ENCODE assay signal across 8 cellular contexts in the genomic region with DNA sequence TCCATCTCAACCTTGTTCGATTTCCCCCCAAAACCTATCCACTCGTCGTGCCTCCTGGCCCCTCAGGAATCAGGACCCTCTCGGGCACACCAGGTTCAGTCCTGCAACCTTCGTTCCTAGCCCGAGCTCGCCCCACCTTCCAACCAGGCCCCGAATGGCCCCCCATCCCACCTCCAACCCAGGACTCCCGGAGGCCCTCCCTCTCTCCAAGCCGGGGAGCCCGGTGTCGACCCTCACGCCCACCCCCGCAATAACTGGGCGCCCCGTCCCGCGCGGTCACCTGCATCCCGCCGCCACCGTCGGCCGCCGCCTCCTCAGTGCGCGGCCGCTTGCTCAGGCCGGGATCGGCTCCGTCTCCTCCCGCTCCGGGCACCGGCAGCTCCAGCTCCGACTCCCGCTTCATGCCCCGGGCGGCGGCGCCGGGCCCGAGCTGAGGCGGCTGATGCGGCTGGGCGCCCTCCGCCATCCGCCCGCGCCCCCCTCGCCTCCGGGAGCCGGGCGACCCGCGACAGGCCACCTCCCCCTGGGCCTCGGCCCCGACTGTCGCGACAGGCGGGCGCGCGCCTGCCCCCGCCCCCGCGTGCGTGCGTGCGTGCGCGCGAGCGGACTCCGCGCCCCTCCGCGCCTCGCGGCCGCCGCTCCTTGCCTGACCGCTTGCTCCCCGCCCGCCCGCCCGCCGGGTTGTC. TPM values are rescaled to one million over a fixed set of nuclear protein-coding genes. Genes with fewer than 3 reads are reported as not detected.
DNase-seq lines count a peak whose midpoint lies in the region; ATAC-seq, FAIRE-seq and TF ChIP-seq lines count a peak whose summit lies in the region.

No MANE protein-coding gene starts in this region.

- peaks cover 2% of the 10 kb centered on the region for H3K36me3 Mint-ChIP-seq in activated CD8-positive, alpha-beta memory T cell treated with anti-CD3 and anti-CD28 coated beads, Interleukin-2, amount 10 ng/mL, durations not matched to agents 7 days and 5 days

- H3K4me3 Mint-ChIP-seq in activated CD8-positive, alpha-beta memory T cell treated with anti-CD3 and anti-CD28 coated beads, Interleukin-2, amount 10 ng/mL, durations not matched to agents 7 days and 5 days: peak overlapping the region; percentile 84

- no peak for TF ChIP-seq CTCF in astrocyte of the spinal cord (IDR thresholded peaks at IDR 0.05; ENCODE audit: low read depth, low read length)

- H3K9me3 Mint-ChIP-seq in activated CD8-positive, alpha-beta memory T cell treated with anti-CD3 and anti-CD28 coated beads, Interleukin-2, amount 10 ng/mL, durations not matched to agents 7 days and 5 days (ENCODE audit: low read depth): no peaks in the 10 kb centered on the region

- H3K4me3 ChIP-seq in astrocyte of the spinal cord (ENCODE audit: low read depth, low read length) (peak overlapping the region; percentile 70), iPS-20b (ENCODE audit: low read length) (peak overlapping the region; percentile 99), small intestine (ENCODE audit: low read depth in 1 of 2, low read length in 2 of 2) (peak overlapping the region; percentile 74 to 98)

- H3K9me3 ChIP-seq in iPS-20b (ENCODE audit: insufficient read depth, low read depth, low read length) (no peaks in the 10 kb centered on the region), small intestine (ENCODE audit: control insufficient read depth, low read depth) (no peaks in the 10 kb centered on the region)

- no peak for DNase-seq in activated CD8-positive, alpha-beta memory T cell treated with anti-CD3 and anti-CD28 coated beads, Interleukin-2, amount 10 ng/mL, durations not matched to agents 7 days and 5 days
- no peak for DNase-seq in activated CD8-positive, alpha-beta memory T cell treated with anti-CD3 and anti-CD28 coated beads for 24 hours
- DNase-seq in M059J (ENCODE audit: low read depth): peak; percentile 30
- DNase-seq in astrocyte of the spinal cord (ENCODE audit: low read depth, low spot score): peak; percentile 15
- peak; percentile 52 for DNase-seq in small intestine
- DNase-seq in DMS79 (lab: John Stamatoyannopoulos, UW): no peak

- H3K4me1 ChIP-seq in iPS-20b (ENCODE audit: insufficient read depth, low read length) (peaks cover 14% of the 10 kb centered on the region), small intestine (ENCODE audit: control insufficient read depth in 2 of 2, insufficient read depth in 1 of 2, low read depth in 1 of 2, low read length in 1 of 2) (peaks cover 0 to 2% of the 10 kb centered on the region in 2 donors)

- peak overlapping the region; percentile 88; the same call in 1 of the 2 replicates for H3K9ac ChIP-seq in iPS-20b (ENCODE audit: low read depth, low read length)

- H3K27me3 ChIP-seq in iPS-20b (ENCODE audit: insufficient read depth, low read length) (no peaks in the 10 kb centered on the region), small intestine (ENCODE audit: control insufficient read depth in 2 of 2, insufficient read depth in 2 of 2, low read length in 2 of 2) (no peaks in the 10 kb centered on the region)

- peaks cover 16% of the 10 kb centered on the region for H3K4me1 Mint-ChIP-seq in activated CD8-positive, alpha-beta memory T cell treated with anti-CD3 and anti-CD28 coated beads, Interleukin-2, amount 10 ng/mL, durations not matched to agents 7 days and 5 days

- H3K27ac Mint-ChIP-seq in activated CD8-positive, alpha-beta memory T cell treated with anti-CD3 and anti-CD28 coated beads, Interleukin-2, amount 10 ng/mL, durations not matched to agents 7 days and 5 days: peak overlapping the region; percentile 37

- H3K27ac ChIP-seq in iPS-20b (ENCODE audit: low read length) (peak overlapping the region; percentile 10), small intestine (ENCODE audit: low read depth in 1 of 2, low read length in 1 of 2) (peak overlapping the region; percentile 69 to 72)

- CTCF ChIA-PET in activated CD8-positive, alpha-beta memory T cell treated with anti-CD3 and anti-CD28 coated beads, Interleukin-2, amount 10 ng/mL, durations not matched to agents 7 days and 5 days (lab: Charles Lee): interaction anchor here (4.1 kb wide), 1 partner anchor 38 kb away, joined by 33 read pairs; no protein-coding TSS in a partner anchor

- 0 to 1% (median 1%) methylated on average over 35 to 87 of the region's 87 CpGs for WGBS in small intestine, 3 donors

- H3K36me3 ChIP-seq in iPS-20b (ENCODE audit: insufficient read depth, low read depth, low read length): peaks cover 6% of the 10 kb centered on the region; the same call in 1 of the 2 replicates
- H3K36me3 ChIP-seq in small intestine (ENCODE audit: control insufficient read depth in 2 of 2, insufficient read depth in 2 of 2, low read length in 2 of 2): no peaks in the 10 kb centered on the region

- peaks cover 45% of the 10 kb centered on the region for H3K27me3 Mint-ChIP-seq in activated CD8-positive, alpha-beta memory T cell treated with anti-CD3 and anti-CD28 coated beads, Interleukin-2, amount 10 ng/mL, durations not matched to agents 7 days and 5 days

- no peak for FAIRE-seq in small intestine (lab: Jason Lieb, UNC)

- peak; percentile 25 for ATAC-seq in activated CD8-positive, alpha-beta memory T cell treated with anti-CD3 and anti-CD28 coated beads, Interleukin-2, amount 10 ng/mL, durations not matched to agents 7 days and 5 days
- no peak for ATAC-seq in GM18861 (IDR thresholded peaks at IDR 0.05; ENCODE audit: unreplicated experiment)

- in situ Hi-C loops in astrocyte of the spinal cord (cut with HindIII; ENCODE audit: low sequenced_read_pairs): no loop called here

RNA-seq across cellular contexts. Expression of gene RBFOX2, which starts 0.5 kb away (rescaled TPM):
- 1 to 10 TPM in 1 of 2 experiments, under 1 TPM in 1; 0.99 to 1.9 TPM for total RNA-seq in activated CD8-positive, alpha-beta memory T cell treated with anti-CD3 and anti-CD28 coated beads, Interleukin-2, amount 10 ng/mL, durations not matched to agents 7 days and 5 days
- 59.6 and 78.5 TPM in 2 replicates for total RNA-seq in M059J (2014; rRNA removed; shearing (Covaris generic))
- 10 to 100 TPM; 12.3 to 34.7 (median 13.0) TPM for polyA plus RNA-seq in small intestine

Comparison
In these comparisons a context has a peak if more than half of its experiments do, and no peak if none do; other contexts are left out.
1. DNase-seq: peak in M059J (single experiment), astrocyte of the spinal cord (single experiment) and small intestine (single experiment); none in activated CD8-positive, alpha-beta memory T cell treated with anti-CD3 and anti-CD28 coated beads, Interleukin-2, amount 10 ng/mL, durations not matched to agents 7 days and 5 days (single experiment), activated CD8-positive, alpha-beta memory T cell treated with anti-CD3 and anti-CD28 coated beads for 24 hours (single experiment) and DMS79 (single experiment).
2. RNA of gene RBFOX2, which starts 0.5 kb away (total RNA-seq): 59.6 to 78.5 TPM in M059J; 0.99 to 1.9 TPM in activated CD8-positive, alpha-beta memory T cell treated with anti-CD3 and anti-CD28 coated beads, Interleukin-2, amount 10 ng/mL, durations not matched to agents 7 days and 5 days; every median in the first group is over 10 times any median in the second.
3. Peak in every context shown above with its lines, with median percentiles within 50 percentile points of each other: H3K4me3 ChIP-seq.